10 cellular contexts compared by ENCODE assay signal in genomic region chr17:57109393-57110151, GRCh38. TPM values are rescaled to one million over a fixed set of nuclear protein-coding genes. Genes with fewer than 3 reads are reported as not detected.
A peak's percentile ranks its signal among the peaks of the same experiment; 100 is the strongest.
DNase-seq lines count a peak whose midpoint lies in the region; ATAC-seq and TF ChIP-seq lines count a peak whose summit lies in the region.
"Had no signal": no experiment of that assay in that cellular context is flagged by ENCODE, and none has a peak within 500 bp of the region (broad histone marks: within the 10 kb centered on the region; RNA-seq: fewer than 3 reads in every experiment).

No MANE protein-coding gene starts in this region.

- DNase-seq in Peyer's patch (peak in 1 of 3 donors; percentile 67), fibroblast of villous mesenchyme (ENCODE audit: low read depth) (no peak), NCI-H128 (lab: John Stamatoyannopoulos, UW; ENCODE audit: unreplicated experiment) (no peak)
- DNase-seq in activated CD4-positive, alpha-beta T cell treated with anti-CD3 and anti-CD28 coated beads, Interleukin-2, amount 10 ng/mL, durations not matched to agents 24 days and 14 days: no peak
- DNase-seq: cortex of kidney had no signal

- no peaks in the 10 kb centered on the region for H3K9me3 ChIP-seq in Peyer's patch

- no peak for TF ChIP-seq POLR2A in Peyer's patch (IDR thresholded peaks at IDR 0.05)

- H3K4me1 ChIP-seq in Peyer's patch: peaks cover 0 to 66% (median 0%) of the 10 kb centered on the region in 4 donors

- H3K27me3 ChIP-seq in Peyer's patch: no peaks in the 10 kb centered on the region

- ATAC-seq in GM21619 (IDR thresholded peaks at IDR 0.05; ENCODE audit: unreplicated experiment) (no peak), HG02610 (IDR thresholded peaks at IDR 0.05; ENCODE audit: unreplicated experiment) (no peak)

- peak overlapping the region; percentile 80 for H3K27ac ChIP-seq in C4-2B
- peak overlapping the region in 3 of 4 donors; percentile 52 to 79 (median 69) for H3K27ac ChIP-seq in Peyer's patch
- H3K27ac ChIP-seq: KMS-11 had no signal

- H3K27me3 Mint-ChIP-seq in nephron (ENCODE audit: low read depth): no peaks in the 10 kb centered on the region
- H3K27me3 Mint-ChIP-seq in activated CD4-positive, alpha-beta T cell treated with anti-CD3 and anti-CD28 coated beads, Interleukin-2, amount 10 ng/mL, durations not matched to agents 24 days and 14 days: no peaks in the 10 kb centered on the region

- no peaks in the 10 kb centered on the region for H3K9me3 Mint-ChIP-seq in nephron
- H3K9me3 Mint-ChIP-seq in activated CD4-positive, alpha-beta T cell treated with anti-CD3 and anti-CD28 coated beads, Interleukin-2, amount 10 ng/mL, durations not matched to agents 24 days and 14 days: no peaks in the 10 kb centered on the region

- no peak overlapping the region for H3K4me3 ChIP-seq in Peyer's patch
- no peak overlapping the region for H3K4me3 ChIP-seq in fibroblast of villous mesenchyme (ENCODE audit: low read depth, low read length)

- peaks cover 70% of the 10 kb centered on the region for H3K4me1 Mint-ChIP-seq in nephron
- H3K4me1 Mint-ChIP-seq in activated CD4-positive, alpha-beta T cell treated with anti-CD3 and anti-CD28 coated beads, Interleukin-2, amount 10 ng/mL, durations not matched to agents 24 days and 14 days: peaks cover 3% of the 10 kb centered on the region

- H3K4me3 Mint-ChIP-seq in nephron: peak overlapping the region in 2 of 3 experiments; percentile 57 to 68
- no peak overlapping the region for H3K4me3 Mint-ChIP-seq in activated CD4-positive, alpha-beta T cell treated with anti-CD3 and anti-CD28 coated beads, Interleukin-2, amount 10 ng/mL, durations not matched to agents 24 days and 14 days

- peaks cover 0 to 33% (median 0%) of the 10 kb centered on the region in 3 donors for H3K36me3 ChIP-seq in Peyer's patch

- peak overlapping the region; percentile 46 to 81 (median 73) for H3K27ac Mint-ChIP-seq in nephron
- no peak overlapping the region for H3K27ac Mint-ChIP-seq in activated CD4-positive, alpha-beta T cell treated with anti-CD3 and anti-CD28 coated beads, Interleukin-2, amount 10 ng/mL, durations not matched to agents 24 days and 14 days

- no peak; the same call in 1 of the 2 replicates for TF ChIP-seq CTCF in C4-2B (conservative IDR thresholded peaks at IDR 0.05)
- TF ChIP-seq CTCF in Peyer's patch (IDR thresholded peaks at IDR 0.05): peak in 3 of 6 experiments; percentile 10 to 31 (median 26)
- peak; percentile 16 for TF ChIP-seq CTCF in fibroblast of villous mesenchyme (IDR thresholded peaks at IDR 0.05; ENCODE audit: insufficient read depth, low read depth, low read length)
- peak in 1 of 3 experiments; percentile 21 for TF ChIP-seq CTCF in nephron (IDR thresholded peaks at IDR 0.05; ENCODE audit: unreplicated experiment in 3 of 3)

- H3K36me3 Mint-ChIP-seq in nephron (ENCODE audit: low read depth): peaks cover 15% of the 10 kb centered on the region
- H3K36me3 Mint-ChIP-seq in activated CD4-positive, alpha-beta T cell treated with anti-CD3 and anti-CD28 coated beads, Interleukin-2, amount 10 ng/mL, durations not matched to agents 24 days and 14 days (ENCODE audit: low read depth): peaks cover 17% of the 10 kb centered on the region

- intact Hi-C loops in activated CD4-positive, alpha-beta T cell treated with anti-CD3 and anti-CD28 coated beads, Interleukin-2, amount 10 ng/mL, durations not matched to agents 24 days and 14 days (cut with micrococcal nuclease): no loop called here

RNA-seq across cellular contexts. Expression of gene AKAP1, which starts 24.5 kb away (rescaled TPM):
- total RNA-seq in Peyer's patch (100 to 1,000 TPM; 123 to 203 (median 166) TPM), fibroblast of villous mesenchyme (15.1 and 18.1 TPM in 2 replicates)
- total RNA-seq in activated CD4-positive, alpha-beta T cell treated with anti-CD3 and anti-CD28 coated beads, Interleukin-2, amount 10 ng/mL, durations not matched to agents 24 days and 14 days: 54.6 and 56.8 TPM in 2 replicates
